8 cellular contexts compared by ENCODE assay signal in genomic region chr2:127810637-127811396, GRCh38. TPM values are rescaled to one million over a fixed set of nuclear protein-coding genes. Genes with fewer than 3 reads are reported as not detected.
DNase-seq lines count a peak whose midpoint lies in the region; ATAC-seq and TF ChIP-seq lines count a peak whose summit lies in the region.

TSS of gene WDR33 (minus strand) at chr2:127811171. CDS start at chr2:127770981, 40,190 bp downstream.

- CTCF ChIA-PET in GM10248 (lab: Yijun Ruan, JAX), result interaction anchor here (0.7 to 1.7 kb wide), 3 partner anchors 8 to 47 kb away, joined by 3 to 4 read pairs (median 4); partner anchors contain the start of gene POLR2D
- CTCF ChIA-PET in SK-N-SH (lab: Yijun Ruan, JAX), result no interaction called here

- H2AFZ ChIP-seq in SK-N-SH (ENCODE audit: low read depth), result peak within 1 kb of the TSS; percentile 98

- H3K36me3 Mint-ChIP-seq in osteocyte (ENCODE audit: unreplicated experiment), result peaks cover 2% of the 10 kb centered on the region

- H3F3A ChIP-seq in SK-N-SH (replicated peaks; ENCODE audit: insufficient read depth), result peaks cover 7% of the 10 kb centered on the region

- H3K4me1 ChIP-seq in SK-N-SH (ENCODE audit: control insufficient read depth in 1 of 2, insufficient read depth in 2 of 2, low read depth in 1 of 2, low read length in 1 of 2) (peaks cover 0 to 5% of the 10 kb centered on the region in 2 experiments; a peak in 2 of 4 replicates), thymus (ENCODE audit: control insufficient read depth, insufficient read depth, low read length) (peaks cover 3% of the 10 kb centered on the region)

- H3K27ac Mint-ChIP-seq in osteocyte (ENCODE audit: unreplicated experiment), result peak within 1 kb of the TSS; percentile 99

- no peaks in the 10 kb centered on the region for H3K27me3 Mint-ChIP-seq in osteocyte (ENCODE audit: unreplicated experiment)

- H3K4me2 ChIP-seq in SK-N-SH, result peak within 1 kb of the TSS; percentile 96

- WGBS in SK-N-SH (ENCODE audit: low lambda C conversion rate), result 0% methylated on average over 24 of the region's 61 CpGs
- WGBS in thymus, result under 1% methylated on average over 61 of the region's 61 CpGs

- peak within 1 kb of the TSS; percentile 98 for H3K9ac ChIP-seq in SK-N-SH

- H3K27ac ChIP-seq in SK-N-SH (ENCODE audit: low read depth in 2 of 2, low read length in 1 of 2), result peak within 1 kb of the TSS; percentile 92 to 95
- peak within 1 kb of the TSS; percentile 95 for H3K27ac ChIP-seq in thymus (ENCODE audit: low read depth)

- TF ChIP-seq CTCF in GM10248 (IDR thresholded peaks at IDR 0.05; ENCODE audit: control extremely low read depth, extremely low read depth, low read depth, missing control alignments) (peak; percentile 49), SK-N-SH (IDR thresholded peaks at IDR 0.05) (no peak; the same call in 1 of the 2 replicates), osteocyte (IDR thresholded peaks at IDR 0.05) (no peak)

- H4K20me1 ChIP-seq in SK-N-SH (ENCODE audit: insufficient read depth), result peaks cover 40% of the 10 kb centered on the region

- peak; percentile 49 for TF ChIP-seq RAD21 in SK-N-SH (IDR thresholded peaks at IDR 0.05; ENCODE audit: low read length)

- H3K4me3 Mint-ChIP-seq in osteocyte (ENCODE audit: unreplicated experiment), result peak within 1 kb of the TSS; percentile 94

- POLR2A ChIA-PET in GM10248 (lab: Yijun Ruan, JAX) (interaction anchor here (0.7 kb wide), 1 partner anchor 110 kb away, joined by 3 read pairs; the partner anchor contains the start of gene SFT2D3), SK-N-SH (lab: Yijun Ruan, JAX) (interaction anchor here (0.7 to 1.6 kb wide), 2 partner anchors 12 to 110 kb away, joined by 3 read pairs; partner anchors contain the start of gene SFT2D3)

- H3K4me3 ChIP-seq in SK-N-SH (ENCODE audit: low read depth in 2 of 2, low read length in 1 of 2) (peak within 1 kb of the TSS; percentile 82 to 96), thymus (ENCODE audit: low read length) (peak within 1 kb of the TSS; percentile 88)

- TF ChIP-seq EP300 in SK-N-SH (IDR thresholded peaks at IDR 0.05; ENCODE audit: borderline replicate concordance in 1 of 2, low read depth in 1 of 2, low read length in 1 of 2), result no peak

- DNase-seq in GM10248 (ENCODE audit: extremely low spot score), result peak; percentile 97
- peak; percentile 83 for DNase-seq in NCI-H1048 (lab: John Stamatoyannopoulos, UW)
- DNase-seq in SK-N-SH, result peak; percentile 96
- DNase-seq in activated naive CD4-positive, alpha-beta T cell treated with anti-CD3 and anti-CD28 coated beads, Interleukin-2, amount 50 U/mL, for 16 hours, result peak; percentile 95
- peak; percentile 95 for DNase-seq in glomerular visceral epithelial cell (ENCODE audit: extremely low spot score)
- peak; percentile 96 for DNase-seq in osteocyte (ENCODE audit: extremely low spot score, unreplicated experiment)

- peaks cover 32% of the 10 kb centered on the region for H3K4me1 Mint-ChIP-seq in osteocyte (ENCODE audit: unreplicated experiment)

- H3K27me3 ChIP-seq in SK-N-SH (ENCODE audit: insufficient read depth) (no peaks in the 10 kb centered on the region), thymus (ENCODE audit: control insufficient read depth, insufficient read depth) (no peaks in the 10 kb centered on the region)

- ATAC-seq in HG02571 (IDR thresholded peaks at IDR 0.05; ENCODE audit: unreplicated experiment), result peak; percentile 94

- H3K9me3 ChIP-seq in SK-N-SH (no peaks in the 10 kb centered on the region), thymus (ENCODE audit: control insufficient read depth) (no peaks in the 10 kb centered on the region)

- H3K36me3 ChIP-seq in SK-N-SH (replicated peaks in 1 of 2; ENCODE audit: control insufficient read depth in 1 of 2, insufficient read depth in 2 of 2, low read length in 1 of 2) (no peaks in the 10 kb centered on the region), thymus (ENCODE audit: control insufficient read depth, insufficient read depth) (no peaks in the 10 kb centered on the region)

- no peaks in the 10 kb centered on the region for H3K9me3 Mint-ChIP-seq in osteocyte (ENCODE audit: unreplicated experiment)

- no peaks in the 10 kb centered on the region for H3K9me2 ChIP-seq in SK-N-SH

- H3K79me2 ChIP-seq in SK-N-SH (ENCODE audit: insufficient read depth), result peaks cover 52% of the 10 kb centered on the region

TF ChIP-seq in SK-N-SH, 30 proteins besides CTCF, POLR2A, EP300 and RAD21:
- TF ChIP-seq RFX5 (IDR thresholded peaks at IDR 0.05; ENCODE audit: low read length) (no peak), RXRA (IDR thresholded peaks at IDR 0.05; ENCODE audit: borderline replicate concordance, low read depth) (no peak), REST (IDR thresholded peaks at IDR 0.05; ENCODE audit: low read depth, low read length) (no peak), MAX (IDR thresholded peaks at IDR 0.05; ENCODE audit: low read depth) (peak; percentile 47; the same call in 1 of the 2 replicates), USF1 (IDR thresholded peaks at IDR 0.05; ENCODE audit: borderline replicate concordance, low read depth) (no peak), MXI1 (IDR thresholded peaks at IDR 0.05; ENCODE audit: low read depth, low read length) (no peak), TAF1 (IDR thresholded peaks at IDR 0.05; ENCODE audit: borderline replicate concordance, low read depth, low read length) (peak; percentile 77), CHD2 (IDR thresholded peaks at IDR 0.05; ENCODE audit: low read length, partially characterized antibody) (peak; percentile 55), YY1 (IDR thresholded peaks at IDR 0.05; ENCODE audit: low read depth) (peak; percentile 94), JUND (IDR thresholded peaks at IDR 0.05) (no peak), POLR2AphosphoS5 (IDR thresholded peaks at IDR 0.05; ENCODE audit: low read depth, low read length) (peak; percentile 97), SIN3A (IDR thresholded peaks at IDR 0.05; ENCODE audit: borderline replicate concordance, low read depth, low read length) (0 out of 2 replicates have a peak, but pooled peaks have one; percentile 33), ZBTB33 (IDR thresholded peaks at IDR 0.05; ENCODE audit: borderline replicate concordance, low read depth) (no peak), NRF1 (IDR thresholded peaks at IDR 0.05; ENCODE audit: low read depth, low read length) (peak; percentile 69)

RNA-seq across cellular contexts. Expression of gene WDR33, which starts in this region (rescaled TPM):
- 12.4 and 16.1 TPM in 2 replicates for polyA plus RNA-seq in SK-N-SH (2012; rRNA removed)
- polyA plus RNA-seq in SK-N-SH (2012; cell fraction: cytosol; rRNA removed), result 15.7 and 17.7 TPM in 2 replicates
- polyA plus RNA-seq in SK-N-SH (2012; cell fraction: nucleus; rRNA removed), result 10.4 and 18.0 TPM in 2 replicates
- 37.9 and 43.3 TPM in 2 replicates for total RNA-seq in osteocyte
- 26.4 TPM for polyA plus RNA-seq in thymus

Comparison
In these comparisons a context has a peak if more than half of its experiments do, and no peak if none do; other contexts are left out.
1. Peak in every context shown above with its lines: DNase-seq, ATAC-seq, H3K4me3 ChIP-seq and H3K27ac ChIP-seq.